In genomic region chr15:87944051-87944450, GRCh38 we compare ENCODE assay signal across 22 cellular contexts.
DNase-seq lines count a peak whose midpoint lies in the region; ATAC-seq and TF ChIP-seq lines count a peak whose summit lies in the region.
"Had no signal": no experiment of that assay in that cellular context is flagged by ENCODE, and none has a peak within 500 bp of the region (broad histone marks: within the 10 kb centered on the region; RNA-seq: fewer than 3 reads in every experiment).

No MANE protein-coding gene starts in this region.

- no peak for TF ChIP-seq CTCF in AG10803 (conservative IDR thresholded peaks at IDR 0.05; ENCODE audit: low read length)

- H3K4me3 ChIP-seq in AG10803 (ENCODE audit: low read length): no peak overlapping the region
- H3K4me3 ChIP-seq: BLaER1, SJSA1 had no signal

- no peak overlapping the region for H3K4me3 Mint-ChIP-seq in activated T-cell treated with anti-CD3 and anti-CD28 coated beads, Interleukin-2, amount 50 U/mL, for 72 hours
- H3K4me3 Mint-ChIP-seq: CD4-positive, alpha-beta T cell had no signal

- DNase-seq in AG10803 (ENCODE audit: low read depth) (peak; percentile 70), GM03348 (ENCODE audit: low spot score) (peak; percentile 26), cerebellar cortex (ENCODE audit: low spot score) (peak; percentile 84), islet precursor cell (peak; percentile 18), NCI-H524 treated with DMSO at 0.1 percent for 48 hours (lab: John Stamatoyannopoulos, UW) (no peak), NCI-H345 (lab: John Stamatoyannopoulos, UW) (no peak)
- DNase-seq in activated T-cell treated with anti-CD3 and anti-CD28 coated beads, Interleukin-2, amount 50 U/mL, for 72 hours: no peak
- DNase-seq: CD4-positive, alpha-beta T cell; COR-L47; DND-41; HCEC 1CT; KBM-7; NCI-H1092 treated with DMSO at 0.1 percent for 48 hours; NCI-H146; NCI-H2029; NCI-H2227 treated with DMSO at 0.1 percent for 48 hours; NCI-H524; NCI-H82; OCI-M1 had no signal

- no peaks in the 10 kb centered on the region for H3K4me1 Mint-ChIP-seq in activated T-cell treated with anti-CD3 and anti-CD28 coated beads, Interleukin-2, amount 50 U/mL, for 72 hours (ENCODE audit: low read depth)

- no peaks in the 10 kb centered on the region for H3K9me3 Mint-ChIP-seq in activated T-cell treated with anti-CD3 and anti-CD28 coated beads, Interleukin-2, amount 50 U/mL, for 72 hours
- H3K9me3 Mint-ChIP-seq: CD4-positive, alpha-beta T cell had no signal

- H3K36me3 Mint-ChIP-seq in activated T-cell treated with anti-CD3 and anti-CD28 coated beads, Interleukin-2, amount 50 U/mL, for 72 hours (ENCODE audit: insufficient read depth in 2 of 2): no peaks in the 10 kb centered on the region

- H3K27me3 Mint-ChIP-seq in activated T-cell treated with anti-CD3 and anti-CD28 coated beads, Interleukin-2, amount 50 U/mL, for 72 hours (ENCODE audit: low read depth): no peaks in the 10 kb centered on the region
- H3K27me3 Mint-ChIP-seq: CD4-positive, alpha-beta T cell had no signal

- H3K27ac Mint-ChIP-seq in activated T-cell treated with anti-CD3 and anti-CD28 coated beads, Interleukin-2, amount 50 U/mL, for 72 hours: no peak overlapping the region
- H3K27ac Mint-ChIP-seq: CD4-positive, alpha-beta T cell had no signal

- no peak for ATAC-seq in HG02571 (IDR thresholded peaks at IDR 0.05; ENCODE audit: unreplicated experiment)
- ATAC-seq in activated T-cell treated with anti-CD3 and anti-CD28 coated beads, Interleukin-2, amount 50 U/mL, for 72 hours (replicated peaks in 1 of 2): no peak

Comparison
In these comparisons a context has a peak if more than half of its experiments do, and no peak if none do; other contexts are left out.
1. DNase-seq: peak in AG10803 (single experiment), GM03348 (single experiment), cerebellar cortex (single experiment) and islet precursor cell (single experiment); none in activated T-cell treated with anti-CD3 and anti-CD28 coated beads, Interleukin-2, amount 50 U/mL, for 72 hours (0 of 2), NCI-H524 treated with DMSO at 0.1 percent for 48 hours (single experiment) and NCI-H345 (single experiment).